19 cellular contexts compared by ENCODE assay signal in genomic region chr20:57407541-57407956, GRCh38. TPM values are rescaled to one million over a fixed set of nuclear protein-coding genes. Genes with fewer than 3 reads are reported as not detected.
DNase-seq lines count a peak whose midpoint lies in the region; ATAC-seq and TF ChIP-seq lines count a peak whose summit lies in the region.
"Had no signal": no experiment of that assay in that cellular context is flagged by ENCODE, and none has a peak within 500 bp of the region (broad histone marks: within the 10 kb centered on the region; RNA-seq: fewer than 3 reads in every experiment).

No MANE protein-coding gene starts in this region.

- peak overlapping the region in 8 of 11 experiments; percentile 7 to 36 (median 20); a peak in 10 of 22 replicates for H3K4me2 ChIP-seq in BLaER1 treated with 17β-estradiol and CSF1 and Interleukin-3, amounts not matched to agents 10 nM and 100 nM
- no peak overlapping the region for H3K4me2 ChIP-seq in OCI-LY7 (ENCODE audit: low read length)

- peaks cover 2% of the 10 kb centered on the region for H3K27me3 Mint-ChIP-seq in IgD-negative memory B cell
- H3K27me3 Mint-ChIP-seq in natural killer cell (ENCODE audit: low read depth in 2 of 2), result no peaks in the 10 kb centered on the region
- peaks cover 4% of the 10 kb centered on the region for H3K27me3 Mint-ChIP-seq in activated naive CD4-positive, alpha-beta T cell treated with anti-CD3 and anti-CD28 coated beads, Interleukin-2, amount 10 ng/mL, durations not matched to agents 7 days and 5 days
- H3K27me3 Mint-ChIP-seq: activated naive CD4-positive, alpha-beta T cell treated with anti-CD3 and anti-CD28 coated beads, Interleukin-2, amount 50 U/mL, for 24 hours had no signal

- DNase-seq in cardiac muscle cell (ENCODE audit: low read depth in 1 of 2, low spot score in 1 of 2) (no peak), natural killer cell (peak; percentile 52), OCI-LY7 (ENCODE audit: low spot score) (no peak), SKM-1 treated with dmso at 0.1 percent for 144 hours (lab: John Stamatoyannopoulos, UW; ENCODE audit: unreplicated experiment) (no peak), tibial artery (no peak)
- DNase-seq in activated naive CD4-positive, alpha-beta T cell treated with anti-CD3 and anti-CD28 coated beads, Interleukin-2, amount 10 ng/mL, durations not matched to agents 7 days and 5 days, result no peak
- DNase-seq: activated T-cell treated with anti-CD3 and anti-CD28 coated beads, Interleukin-2, amount 50 U/mL, for 48 hours; DMS79 treated with DMSO at 0.1 percent for 48 hours; head of caudate nucleus; NCI-H524 treated with DMSO at 0.1 percent for 48 hours; occipital lobe; T1000 had no signal

- H3K4me3 Mint-ChIP-seq in IgD-negative memory B cell (peak overlapping the region in 3 of 4 donors; percentile 12 to 74 (median 60)), natural killer cell (peak overlapping the region; percentile 62)
- H3K4me3 Mint-ChIP-seq in activated naive CD4-positive, alpha-beta T cell treated with anti-CD3 and anti-CD28 coated beads, Interleukin-2, amount 10 ng/mL, durations not matched to agents 7 days and 5 days, result no peak overlapping the region
- H3K4me3 Mint-ChIP-seq: activated naive CD4-positive, alpha-beta T cell treated with anti-CD3 and anti-CD28 coated beads, Interleukin-2, amount 50 U/mL, for 24 hours had no signal

- POLR2A ChIA-PET in OCI-LY7 (lab: Charles Lee), result no interaction called here

- H3K27ac Mint-ChIP-seq in IgD-negative memory B cell (peak overlapping the region in 2 of 3 donors; percentile 97 to 98), natural killer cell (peak overlapping the region; percentile 79 to 84)
- H3K27ac Mint-ChIP-seq in activated naive CD4-positive, alpha-beta T cell treated with anti-CD3 and anti-CD28 coated beads, Interleukin-2, amount 10 ng/mL, durations not matched to agents 7 days and 5 days, result no peak overlapping the region
- H3K27ac Mint-ChIP-seq: activated naive CD4-positive, alpha-beta T cell treated with anti-CD3 and anti-CD28 coated beads, Interleukin-2, amount 50 U/mL, for 24 hours had no signal

- H3K9me3 ChIP-seq in BLaER1 treated with 17β-estradiol and CSF1 and Interleukin-3, amounts not matched to agents 10 nM and 100 nM (replicated peaks in 1 of 11), result no peaks in the 10 kb centered on the region; a peak in 1 of 22 replicates
- no peaks in the 10 kb centered on the region for H3K9me3 ChIP-seq in cardiac muscle cell (ENCODE audit: low read depth)
- H3K9me3 ChIP-seq in OCI-LY7 (ENCODE audit: low read length), result no peaks in the 10 kb centered on the region
- H3K9me3 ChIP-seq in tibial artery, result no peaks in the 10 kb centered on the region
- H3K9me3 ChIP-seq: mucosa of descending colon, thoracic aorta had no signal

- no TSS peak for BruUV-seq in OCI-LY7 (replicated peaks; lab: Mats Ljungman, UMichigan)

- peaks cover 75 to 84% (median 81%) of the 10 kb centered on the region in 11 experiments for H3K36me3 ChIP-seq in BLaER1 treated with 17β-estradiol and CSF1 and Interleukin-3, amounts not matched to agents 10 nM and 100 nM
- H3K36me3 ChIP-seq in cardiac muscle cell (peaks cover 61% of the 10 kb centered on the region), OCI-LY7 (ENCODE audit: insufficient read depth, low read length) (peaks cover 84% of the 10 kb centered on the region), tibial artery (peaks cover 20 to 73% (median 61%) of the 10 kb centered on the region in 3 donors)

- peaks cover 74 to 94% (median 87%) of the 10 kb centered on the region in 11 experiments for H4K20me1 ChIP-seq in BLaER1 treated with 17β-estradiol and CSF1 and Interleukin-3, amounts not matched to agents 10 nM and 100 nM
- H4K20me1 ChIP-seq in OCI-LY7 (ENCODE audit: insufficient read depth, low read length), result no peaks in the 10 kb centered on the region; the same call in 1 of the 2 replicates

- H3K79me2 ChIP-seq in OCI-LY7 (ENCODE audit: insufficient read depth, low read depth, low read length), result peaks cover 19% of the 10 kb centered on the region

- H3K9me3 Mint-ChIP-seq in IgD-negative memory B cell, result no peaks in the 10 kb centered on the region
- H3K9me3 Mint-ChIP-seq in natural killer cell, result no peaks in the 10 kb centered on the region
- no peaks in the 10 kb centered on the region for H3K9me3 Mint-ChIP-seq in activated naive CD4-positive, alpha-beta T cell treated with anti-CD3 and anti-CD28 coated beads, Interleukin-2, amount 10 ng/mL, durations not matched to agents 7 days and 5 days
- H3K9me3 Mint-ChIP-seq: activated naive CD4-positive, alpha-beta T cell treated with anti-CD3 and anti-CD28 coated beads, Interleukin-2, amount 50 U/mL, for 24 hours had no signal

- ATAC-seq in natural killer cell, result peak; percentile 44 to 59 (median 52)
- ATAC-seq: HCT116, mucosa of descending colon, SK-N-SH treated with all-trans-retinoic acid at 6 μM for 48 hours had no signal

- TF ChIP-seq CTCF in cardiac muscle cell (IDR thresholded peaks at IDR 0.05; ENCODE audit: low read depth, low read length) (no peak), natural killer cell (IDR thresholded peaks at IDR 0.05) (no peak), OCI-LY7 (conservative IDR thresholded peaks at IDR 0.05; ENCODE audit: low read length) (no peak), tibial artery (IDR thresholded peaks at IDR 0.05) (no peak)

- CTCF ChIA-PET in OCI-LY7 (lab: Charles Lee; ENCODE audit: unreplicated experiment), result no interaction called here
- CTCF ChIA-PET in activated naive CD4-positive, alpha-beta T cell treated with anti-CD3 and anti-CD28 coated beads, Interleukin-2, amount 10 ng/mL, durations not matched to agents 7 days and 5 days (lab: Charles Lee), result no interaction called here

- H3K36me3 Mint-ChIP-seq in IgD-negative memory B cell (peaks cover 7% of the 10 kb centered on the region), natural killer cell (no peaks in the 10 kb centered on the region)
- H3K36me3 Mint-ChIP-seq in activated naive CD4-positive, alpha-beta T cell treated with anti-CD3 and anti-CD28 coated beads, Interleukin-2, amount 10 ng/mL, durations not matched to agents 7 days and 5 days, result peaks cover 46% of the 10 kb centered on the region
- H3K36me3 Mint-ChIP-seq: activated naive CD4-positive, alpha-beta T cell treated with anti-CD3 and anti-CD28 coated beads, Interleukin-2, amount 50 U/mL, for 24 hours had no signal

- H2AFZ ChIP-seq in OCI-LY7 (ENCODE audit: low read length), result no peak overlapping the region

- intact Hi-C loops in natural killer cell (cut with micrococcal nuclease), result loop anchor here (1.0 to 2.0 kb wide), 2 partner anchors 8 to 15 kb away; no protein-coding TSS in a partner anchor
- intact Hi-C loops in OCI-LY7 (cut with micrococcal nuclease; ENCODE audit: unreplicated experiment), result no loop called here
- intact Hi-C loops in tibial artery (cut with DNase I; ENCODE audit: low total_unique reads), result no loop called here

- no peak overlapping the region for H3K4me3 ChIP-seq in BLaER1 treated with 17β-estradiol and CSF1 and Interleukin-3, amounts not matched to agents 10 nM and 100 nM
- no peak overlapping the region for H3K4me3 ChIP-seq in cardiac muscle cell
- H3K4me3 ChIP-seq in OCI-LY7 (ENCODE audit: low read depth, low read length, poor library complexity, severe bottlenecking), result no peak overlapping the region
- no peak overlapping the region for H3K4me3 ChIP-seq in tibial artery
- H3K4me3 ChIP-seq: mucosa of descending colon, thoracic aorta had no signal

- peaks cover 18 to 100% (median 90%) of the 10 kb centered on the region in 10 experiments for H3K4me1 ChIP-seq in BLaER1 treated with 17β-estradiol and CSF1 and Interleukin-3, amounts not matched to agents 10 nM and 100 nM
- H3K4me1 ChIP-seq in cardiac muscle cell (ENCODE audit: low read depth) (peaks cover 64% of the 10 kb centered on the region), OCI-LY7 (ENCODE audit: insufficient read depth, low read length, poor library complexity, severe bottlenecking) (peaks cover 4% of the 10 kb centered on the region), tibial artery (peaks cover 0 to 18% (median 10%) of the 10 kb centered on the region in 4 donors)

- H3K27me3 ChIP-seq in BLaER1 treated with 17β-estradiol and CSF1 and Interleukin-3, amounts not matched to agents 10 nM and 100 nM, result no peaks in the 10 kb centered on the region
- H3K27me3 ChIP-seq in cardiac muscle cell (no peaks in the 10 kb centered on the region), tibial artery (no peaks in the 10 kb centered on the region)

- H3K9ac ChIP-seq in BLaER1 treated with 17β-estradiol and CSF1 and Interleukin-3, amounts not matched to agents 10 nM and 100 nM, result peak overlapping the region in 6 of 11 experiments; percentile 19 to 54 (median 42); a peak in 8 of 22 replicates

- H3K9me2 ChIP-seq in OCI-LY7 (ENCODE audit: insufficient read depth, low read length), result no peaks in the 10 kb centered on the region

- peaks cover 4 to 10% (median 8%) of the 10 kb centered on the region in 3 donors for H3K4me1 Mint-ChIP-seq in IgD-negative memory B cell
- H3K4me1 Mint-ChIP-seq in natural killer cell, result peaks cover 49 to 87% of the 10 kb centered on the region in 2 donors
- peaks cover 26% of the 10 kb centered on the region for H3K4me1 Mint-ChIP-seq in activated naive CD4-positive, alpha-beta T cell treated with anti-CD3 and anti-CD28 coated beads, Interleukin-2, amount 10 ng/mL, durations not matched to agents 7 days and 5 days

- H3K27ac ChIP-seq in BLaER1 treated with 17β-estradiol and CSF1 and Interleukin-3, amounts not matched to agents 10 nM and 100 nM, result peak overlapping the region in 6 of 11 experiments; percentile 16 to 77 (median 50); a peak in 8 of 22 replicates
- H3K27ac ChIP-seq in cardiac muscle cell, result peak overlapping the region; percentile 93
- no peak overlapping the region for H3K27ac ChIP-seq in OCI-LY7 (ENCODE audit: low read depth, low read length, poor library complexity, severe bottlenecking)
- no peak overlapping the region for H3K27ac ChIP-seq in tibial artery

RNA-seq across cellular contexts. Expression of gene RBM38, which starts 16.4 kb away (rescaled TPM):
- polyA plus RNA-seq in IgD-negative memory B cell (39.2 TPM), cardiac muscle cell (404 and 626 TPM in 2 replicates)
- total RNA-seq in cardiac muscle cell (420 and 625 TPM in 2 replicates), natural killer cell (100 to 1,000 TPM; 217 to 392 (median 264) TPM), OCI-LY7 (2022) (119 and 128 TPM in 2 replicates)
- 136 and 174 TPM in 2 replicates for total RNA-seq in OCI-LY7 (2014; rRNA removed; shearing (Covaris generic))

RNA-seq across cellular contexts. Expression of gene RAE1, which starts 56.5 kb away (rescaled TPM):
- 38.6 TPM for polyA plus RNA-seq in IgD-negative memory B cell
- 34.2 and 46.1 TPM in 2 replicates for total RNA-seq in cardiac muscle cell
- polyA plus RNA-seq in cardiac muscle cell, result 72.4 and 74.1 TPM in 2 replicates
- total RNA-seq in natural killer cell, result 10 to 100 TPM; 50.3 to 66.8 (median 52.5) TPM
- total RNA-seq in OCI-LY7 (2014; rRNA removed; shearing (Covaris generic)), result 50.5 and 55.0 TPM in 2 replicates
- 57.4 and 58.2 TPM in 2 replicates for total RNA-seq in OCI-LY7 (2022)

Comparison
In these comparisons a context has a peak if more than half of its experiments do, and no peak if none do; other contexts are left out.
1. H3K27ac ChIP-seq: peak in BLaER1 treated with 17β-estradiol and CSF1 and Interleukin-3, amounts not matched to agents 10 nM and 100 nM (6 of 11) and cardiac muscle cell (single experiment); none in OCI-LY7 (single experiment) and tibial artery (0 of 2).